ENCODE assay signal across 9 cellular contexts in the genomic region with DNA sequence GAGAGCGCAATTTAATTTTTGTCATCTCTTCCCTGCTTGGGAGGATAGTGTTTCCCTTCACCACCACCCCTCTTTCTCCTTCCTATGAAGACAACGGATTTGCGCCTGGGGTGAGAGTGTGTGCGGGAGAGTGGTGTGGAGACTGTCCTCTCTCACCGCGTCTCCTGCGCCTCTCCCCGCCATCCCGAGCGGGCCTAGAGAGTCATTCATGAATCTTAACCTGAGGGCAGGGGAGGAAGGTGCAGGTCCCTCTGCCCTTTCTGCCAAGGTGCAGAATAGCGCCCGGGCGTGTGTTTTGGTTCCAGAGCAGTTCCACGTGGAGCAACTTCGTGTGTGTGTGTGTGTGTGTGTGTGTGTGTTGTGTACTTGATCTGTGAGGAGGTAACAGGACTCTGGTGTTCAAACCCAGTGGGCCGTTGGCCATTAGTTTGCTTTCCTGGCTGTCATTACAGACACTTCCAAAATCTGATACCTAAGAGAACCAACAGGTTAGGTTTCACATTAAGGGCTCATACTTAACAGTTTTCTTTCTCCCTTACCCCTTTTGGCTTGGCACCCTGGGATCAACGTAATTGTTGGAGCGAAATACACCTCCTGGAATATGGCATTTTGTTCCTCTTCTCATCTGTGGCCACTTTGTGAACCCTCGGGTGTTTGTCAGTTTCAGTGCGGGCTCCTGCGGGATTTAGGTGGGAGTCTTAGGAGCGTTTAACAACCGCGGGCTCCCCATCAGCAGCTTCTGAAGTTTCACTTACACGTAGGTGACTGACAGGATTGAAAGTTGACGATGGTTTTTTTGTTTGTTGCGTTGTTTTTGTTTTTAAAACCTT. TPM values are rescaled to one million over a fixed set of nuclear protein-coding genes. Genes with fewer than 3 reads are reported as not detected.
DNase-seq lines count a peak whose midpoint lies in the region; ATAC-seq and TF ChIP-seq lines count a peak whose summit lies in the region.
"Had no signal": no experiment of that assay in that cellular context is flagged by ENCODE, and none has a peak within 500 bp of the region (broad histone marks: within the 10 kb centered on the region; RNA-seq: fewer than 3 reads in every experiment).

No MANE protein-coding gene starts in this region.

- H3K4me1 ChIP-seq in ES-I3 (ENCODE audit: insufficient read depth, low read length) (peaks cover 4% of the 10 kb centered on the region; the same call in 1 of the 2 replicates), trophoblast cell (ENCODE audit: control insufficient read depth in 1 of 2, insufficient read depth in 2 of 2, low read length in 2 of 2) (peaks cover 8 to 11% of the 10 kb centered on the region in 2 experiments)

- H2AFZ ChIP-seq in trophoblast cell (ENCODE audit: insufficient read depth, low read length, poor library complexity) = peak overlapping the region; percentile 18

- H3K27me3 ChIP-seq in trophoblast cell (ENCODE audit: insufficient read depth, low read length) = peaks cover 35% of the 10 kb centered on the region

- H2BK5ac ChIP-seq in trophoblast cell (ENCODE audit: low read depth, low read length, poor library complexity) = no peak overlapping the region

- TF ChIP-seq CTCF in fibroblast of the aortic adventitia (IDR thresholded peaks at IDR 0.05; ENCODE audit: insufficient read depth, low read length) = no peak

- no peaks in the 10 kb centered on the region for H3K79me1 ChIP-seq in trophoblast cell (ENCODE audit: low read length)

- no peak overlapping the region for H3K27ac ChIP-seq in trophoblast cell (ENCODE audit: low read depth, low read length)

- no peak overlapping the region for H4K8ac ChIP-seq in trophoblast cell (ENCODE audit: low read depth, low read length)

- no peak overlapping the region for H3K14ac ChIP-seq in trophoblast cell (ENCODE audit: low read length)

- no peak overlapping the region for H4K91ac ChIP-seq in trophoblast cell (ENCODE audit: low read depth, low read length)

- no peak overlapping the region for H2BK120ac ChIP-seq in trophoblast cell (ENCODE audit: insufficient read depth, low read length, poor library complexity)

- peak overlapping the region; percentile 59 for H3K4me3 ChIP-seq in fibroblast of the aortic adventitia (ENCODE audit: low read depth, low read length)
- H3K4me3 ChIP-seq in trophoblast cell (ENCODE audit: low read depth, low read length) = no peak overlapping the region

- no peak overlapping the region for H2BK12ac ChIP-seq in trophoblast cell (ENCODE audit: low read length)

- no peak overlapping the region for H2AK5ac ChIP-seq in trophoblast cell (ENCODE audit: low read length)

- ATAC-seq in GM19452 (IDR thresholded peaks at IDR 0.05; ENCODE audit: unreplicated experiment) (no peak), GM21423 (IDR thresholded peaks at IDR 0.05; ENCODE audit: unreplicated experiment) (no peak)

- H3K9me3 ChIP-seq in ES-I3 (ENCODE audit: control insufficient read depth, insufficient read depth, low read length) (no peaks in the 10 kb centered on the region), trophoblast cell (ENCODE audit: insufficient read depth, low read depth, low read length) (no peaks in the 10 kb centered on the region)

- no CpG with 5 or more reads among the region's 27 CpGs for WGBS in trophoblast cell (ENCODE audit: extremely low coverage, insufficient coverage, insufficient read length)

- H3K9ac ChIP-seq in ES-I3 (ENCODE audit: low read depth, low read length) (peak overlapping the region; percentile 47; the same call in 1 of the 2 replicates), trophoblast cell (ENCODE audit: low read length) (no peak overlapping the region)

- H3K23ac ChIP-seq in trophoblast cell (ENCODE audit: low read length) = no peak overlapping the region

- H3K79me2 ChIP-seq in trophoblast cell (ENCODE audit: control insufficient read depth, insufficient read depth, low read length, poor library complexity) = no peaks in the 10 kb centered on the region

- no peak overlapping the region for H3K4ac ChIP-seq in trophoblast cell (ENCODE audit: low read depth, low read length)

- no peak overlapping the region for H4K12ac ChIP-seq in trophoblast cell (ENCODE audit: low read depth, low read length)

- DNase-seq in NCI-H2196 (lab: John Stamatoyannopoulos, UW; ENCODE audit: unreplicated experiment) = peak; percentile 50
- no peak for DNase-seq in fibroblast of the aortic adventitia (ENCODE audit: low read depth)
- DNase-seq in trophoblast cell = no peak
- no peak for DNase-seq in dedifferentiated amniotic fluid mesenchymal stem cell (ENCODE audit: extremely low spot score)
- no peak for DNase-seq in Kasumi-1 (lab: John Stamatoyannopoulos, UW)
- DNase-seq: cortex of kidney had no signal

- H3K4me2 ChIP-seq in trophoblast cell (ENCODE audit: low read length) = peak overlapping the region; percentile 100

- H3K36me3 ChIP-seq in ES-I3 (ENCODE audit: insufficient read depth, low read length) (no peaks in the 10 kb centered on the region), trophoblast cell (ENCODE audit: control insufficient read depth in 1 of 2, insufficient read depth in 2 of 2, low read length in 2 of 2) (no peaks in the 10 kb centered on the region)

- H3K18ac ChIP-seq in trophoblast cell (ENCODE audit: low read length) = no peak overlapping the region

RNA-seq across cellular contexts. Expression of a gene that starts 1.8 kb away (rescaled TPM):
- 1.1 and 5.7 TPM in 2 replicates for total RNA-seq in fibroblast of the aortic adventitia (ENCODE audit: low replicate concordance)
- 0.10 and 0.12 TPM in 2 replicates for polyA plus RNA-seq in trophoblast cell (2013)
